ENCODE assay signal across 11 cellular contexts in genomic region chr22:46050451-46050845, GRCh38.
A peak's percentile ranks its signal among the peaks of the same experiment; 100 is the strongest.
DNase-seq lines count a peak whose midpoint lies in the region; ATAC-seq and TF ChIP-seq lines count a peak whose summit lies in the region.
"Had no signal": no experiment of that assay in that cellular context is flagged by ENCODE, and none has a peak within 500 bp of the region (broad histone marks: within the 10 kb centered on the region; RNA-seq: fewer than 3 reads in every experiment).

No MANE protein-coding gene starts in this region.

- no peaks in the 10 kb centered on the region for H3K27me3 Mint-ChIP-seq in CD4-positive, alpha-beta T cell

- no peaks in the 10 kb centered on the region for H3K9me3 Mint-ChIP-seq in CD4-positive, alpha-beta T cell
- H3K9me3 Mint-ChIP-seq: activated T-helper 2 cell treated with anti-CD3 and anti-CD28 coated beads, Interferon-gamma antibody, Interleukin-2, Interleukin-4, amounts not matched to agents 10 μg/mL and 5 μg/mL and 100 μg/mL, durations not matched to agents 14 hours and 24 hours and 36 hours had no signal

- no peak for ATAC-seq in CD4-positive, alpha-beta T cell (ENCODE audit: poor library complexity)
- ATAC-seq in GM18519 (IDR thresholded peaks at IDR 0.05; ENCODE audit: low FRiP score, unreplicated experiment) = no peak
- ATAC-seq in HG03159 (IDR thresholded peaks at IDR 0.05; ENCODE audit: unreplicated experiment) = no peak

- intact Hi-C loops in CD4-positive, alpha-beta T cell (cut with DNase I, micrococcal nuclease) = loop anchor here in 1 of 2 experiments (5.0 to 10.0 kb wide), 3 partner anchors 67 to 806 kb away; partner anchors contain the start of gene KIAA0930
- intact Hi-C loops in adrenal gland (cut with DNase I) = no loop called here

- peak in 1 of 10 experiments; percentile 8 for DNase-seq in CD4-positive, alpha-beta T cell
- DNase-seq in adrenal gland = peak in 4 of 7 donors; percentile 0 to 45 (median 10)
- no peak for DNase-seq in NCI-H1105 treated with DMSO at 0.1 percent for 48 hours (lab: John Stamatoyannopoulos, UW)
- DNase-seq in activated CD4-positive, alpha-beta T cell treated with anti-CD3 and anti-CD28 coated beads, Interleukin-2, amount 50 U/mL, for 1 hour = no peak
- DNase-seq: dermis blood vessel endothelial cell, NCI-H446 had no signal

- H3K27me3 ChIP-seq in CD4-positive, alpha-beta T cell (ENCODE audit: control insufficient read depth, insufficient read depth, low read length) = no peaks in the 10 kb centered on the region
- H3K27me3 ChIP-seq in adrenal gland = no peaks in the 10 kb centered on the region
- H3K27me3 ChIP-seq in layer of hippocampus (ENCODE audit: control insufficient read depth, insufficient read depth, low read length) = no peaks in the 10 kb centered on the region

- peaks cover 5% of the 10 kb centered on the region for H3K36me3 Mint-ChIP-seq in CD4-positive, alpha-beta T cell (ENCODE audit: low read depth)

- H3K4me3 ChIP-seq in adrenal gland (no peak overlapping the region), skin epidermis (no peak overlapping the region)

- H3K36me3 ChIP-seq in adrenal gland (replicated peaks in 1 of 2) = no peaks in the 10 kb centered on the region

- POLR2A ChIA-PET in CD4-positive, alpha-beta T cell (lab: Charles Lee) = interaction anchor here (5.7 kb wide), 1 partner anchor 15 kb away, joined by 102 read pairs; no protein-coding TSS in a partner anchor

- no peak for TF ChIP-seq CTCF in CD4-positive, alpha-beta T cell (IDR thresholded peaks at IDR 0.05)
- TF ChIP-seq CTCF in adrenal gland (IDR thresholded peaks at IDR 0.05) = no peak

- H3K9me3 ChIP-seq in CD4-positive, alpha-beta T cell (ENCODE audit: control insufficient read depth, low read length) = no peaks in the 10 kb centered on the region
- no peaks in the 10 kb centered on the region for H3K9me3 ChIP-seq in adrenal gland (replicated peaks in 1 of 3)

- WGBS in adrenal gland, 4 donors = 66 to 87% (median 80%) methylated on average over 6 to 7 of the region's 7 CpGs

- CTCF ChIA-PET in CD4-positive, alpha-beta T cell (lab: Charles Lee) = interaction anchor here (4.0 kb wide), 1 partner anchor 44 kb away, joined by 12 read pairs; no protein-coding TSS in a partner anchor

- peak overlapping the region; percentile 98 for H3K27ac Mint-ChIP-seq in CD4-positive, alpha-beta T cell
- H3K27ac Mint-ChIP-seq: activated T-helper 2 cell treated with anti-CD3 and anti-CD28 coated beads, Interferon-gamma antibody, Interleukin-2, Interleukin-4, amounts not matched to agents 10 μg/mL and 5 μg/mL and 100 μg/mL, durations not matched to agents 14 hours and 24 hours and 36 hours had no signal

- peak overlapping the region; percentile 20 for H3K4me3 Mint-ChIP-seq in CD4-positive, alpha-beta T cell

- peak overlapping the region; percentile 23 for H3K27ac ChIP-seq in CD4-positive, alpha-beta T cell (ENCODE audit: low read depth, low read length)
- H3K27ac ChIP-seq in adrenal gland (peak overlapping the region in 2 of 5 donors; percentile 98 to 99), layer of hippocampus (ENCODE audit: low read depth, low read length) (peak overlapping the region; percentile 99), skin epidermis (peak overlapping the region in 20 of 21 experiments; percentile 6 to 100 (median 99))

- no peak for TF ChIP-seq POLR2A in adrenal gland (IDR thresholded peaks at IDR 0.05)

- peaks cover 28 to 52% of the 10 kb centered on the region in 2 donors for H3K4me1 ChIP-seq in adrenal gland (replicated peaks in 1 of 2)

- H3K4me1 Mint-ChIP-seq in CD4-positive, alpha-beta T cell (ENCODE audit: low read depth) = peaks cover 54% of the 10 kb centered on the region

Comparison
In these comparisons a context has a peak if more than half of its experiments do, and no peak if none do; other contexts are left out.
1. DNase-seq: peak in adrenal gland (4 of 7); none in NCI-H1105 treated with DMSO at 0.1 percent for 48 hours (single experiment) and activated CD4-positive, alpha-beta T cell treated with anti-CD3 and anti-CD28 coated beads, Interleukin-2, amount 50 U/mL, for 1 hour (single experiment).